21 cellular contexts compared by ENCODE assay signal in genomic region chr1:172339840-172340239, GRCh38.
"Had no signal": no experiment of that assay in that cellular context is flagged by ENCODE, and none has a peak within 500 bp of the region (broad histone marks: within the 10 kb centered on the region; RNA-seq: fewer than 3 reads in every experiment).

No MANE protein-coding gene starts in this region.

- H3K9me3 Mint-ChIP-seq: endodermal cell, immature natural killer cell had no signal

- H3K4me1 ChIP-seq: body of pancreas, parathyroid adenoma had no signal

- H3K36me3 Mint-ChIP-seq: stimulated activated naive B cell treated with anti-CD40 and anti-IgM and Interleukin-4, amounts not matched to agents 10 μg/mL and 1 μg/mL and 100 μg/mL, for 72 hours had no signal

- H3K27ac Mint-ChIP-seq: activated naive CD8-positive, alpha-beta T cell treated with anti-CD3 and anti-CD28 coated beads, Interleukin-2, amount 10 ng/mL, durations not matched to agents 7 days and 5 days; endodermal cell; immature natural killer cell; T-helper 17 cell had no signal

- H3K4me3 Mint-ChIP-seq: activated naive CD8-positive, alpha-beta T cell treated with anti-CD3 and anti-CD28 coated beads, Interleukin-2, amount 10 ng/mL, durations not matched to agents 7 days and 5 days; endodermal cell; immature natural killer cell; T-helper 17 cell had no signal

- H2AFZ ChIP-seq: parathyroid adenoma had no signal

- H3K79me2 ChIP-seq: parathyroid adenoma had no signal

- DNase-seq: activated CD4-positive, alpha-beta T cell treated with anti-CD3 and anti-CD28 coated beads for 1 hour; activated CD4-positive, alpha-beta T cell treated with anti-CD3 and anti-CD28 coated beads, Interleukin-2, amount 50 U/mL, for 4 hours; activated naive CD4-positive, alpha-beta T cell treated with Interleukin-2 at 50 U/mL for 16 hours; activated naive CD8-positive, alpha-beta T cell treated with anti-CD3 and anti-CD28 coated beads, Interleukin-2, amount 10 ng/mL, durations not matched to agents 7 days and 5 days; body of pancreas; dorsolateral prefrontal cortex; endodermal cell; heart right ventricle; immature natural killer cell; mesenchymal stem cell; naive thymus-derived CD4-positive, alpha-beta T cell; sigmoid colon; spleen; stimulated activated CD4-positive, alpha-beta T cell treated with anti-CD3 and anti-CD28 coated beads, Interleukin-4, amount 100 ng/mL, for 4 hours; stimulated activated naive B cell treated with anti-CD40 and anti-IgM and Interleukin-4, amounts not matched to agents 10 μg/mL and 1 μg/mL and 100 μg/mL, for 72 hours; T-helper 17 cell; upper lobe of left lung had no signal

- H3K36me3 ChIP-seq: heart right ventricle, sigmoid colon, spleen, thoracic aorta, upper lobe of left lung had no signal

- H3K9me3 ChIP-seq: body of pancreas, heart right ventricle, sigmoid colon, spleen, thoracic aorta, upper lobe of left lung had no signal

- H3K9ac ChIP-seq: parathyroid adenoma had no signal

- H3K27me3 ChIP-seq: body of pancreas, dorsolateral prefrontal cortex, heart right ventricle, sigmoid colon, spleen, upper lobe of left lung had no signal

- H3K27ac ChIP-seq: body of pancreas, dorsolateral prefrontal cortex, epithelial cell of prostate, heart right ventricle, parathyroid adenoma, sigmoid colon, spleen, thoracic aorta, upper lobe of left lung, VCaP had no signal

- ATAC-seq: body of pancreas; heart right ventricle; naive thymus-derived CD4-positive, alpha-beta T cell; T-helper 17 cell had no signal

- H3K4me3 ChIP-seq: body of pancreas, dorsolateral prefrontal cortex, heart right ventricle, sigmoid colon, spleen, thoracic aorta, upper lobe of left lung had no signal

- H3K27me3 Mint-ChIP-seq: activated naive CD8-positive, alpha-beta T cell treated with anti-CD3 and anti-CD28 coated beads, Interleukin-2, amount 10 ng/mL, durations not matched to agents 7 days and 5 days; naive thymus-derived CD4-positive, alpha-beta T cell; stimulated activated naive B cell treated with anti-CD40 and anti-IgM and Interleukin-4, amounts not matched to agents 10 μg/mL and 1 μg/mL and 100 μg/mL, for 72 hours; T-helper 17 cell had no signal
